Comparison of ENCODE assay signal across 9 cellular contexts in genomic region chr20:48716086-48716485, GRCh38.
DNase-seq lines count a peak whose midpoint lies in the region; ATAC-seq lines count a peak whose summit lies in the region.
"Had no signal": no experiment of that assay in that cellular context is flagged by ENCODE, and none has a peak within 500 bp of the region (broad histone marks: within the 10 kb centered on the region; RNA-seq: fewer than 3 reads in every experiment).

No MANE protein-coding gene starts in this region.

- peak overlapping the region; percentile 58 to 95 (median 88) for H3K4me2 ChIP-seq in BLaER1 treated with 17β-estradiol and CSF1 and Interleukin-3, amounts not matched to agents 10 nM and 100 nM

- peaks cover 77 to 100% (median 100%) of the 10 kb centered on the region in 10 experiments for H3K4me1 ChIP-seq in BLaER1 treated with 17β-estradiol and CSF1 and Interleukin-3, amounts not matched to agents 10 nM and 100 nM

- H3K4me3 ChIP-seq in BLaER1 treated with 17β-estradiol and CSF1 and Interleukin-3, amounts not matched to agents 10 nM and 100 nM: no peak overlapping the region

- no peak for ATAC-seq in GM21576 (IDR thresholded peaks at IDR 0.05; ENCODE audit: unreplicated experiment)
- no peak for ATAC-seq in GM21723 (IDR thresholded peaks at IDR 0.05; ENCODE audit: unreplicated experiment)

- H3K27me3 ChIP-seq in BLaER1 treated with 17β-estradiol and CSF1 and Interleukin-3, amounts not matched to agents 10 nM and 100 nM: no peaks in the 10 kb centered on the region

- H3K9me3 ChIP-seq in BLaER1 treated with 17β-estradiol and CSF1 and Interleukin-3, amounts not matched to agents 10 nM and 100 nM (replicated peaks in 1 of 11): no peaks in the 10 kb centered on the region

- peaks cover 0 to 100% (median 0%) of the 10 kb centered on the region in 11 experiments; a peak in 6 of 22 replicates for H4K20me1 ChIP-seq in BLaER1 treated with 17β-estradiol and CSF1 and Interleukin-3, amounts not matched to agents 10 nM and 100 nM

- H3K27ac ChIP-seq in BLaER1 treated with 17β-estradiol and CSF1 and Interleukin-3, amounts not matched to agents 10 nM and 100 nM: peak overlapping the region in 10 of 11 experiments; percentile 34 to 74 (median 60); a peak in 19 of 22 replicates
- H3K27ac ChIP-seq in angular gyrus (ENCODE audit: low read depth, low read length): peak overlapping the region; percentile 97

- peak overlapping the region; percentile 1 to 65 (median 38); a peak in 14 of 22 replicates for H3K9ac ChIP-seq in BLaER1 treated with 17β-estradiol and CSF1 and Interleukin-3, amounts not matched to agents 10 nM and 100 nM

- peak; percentile 32 to 40 for DNase-seq in activated CD4-positive, alpha-beta T cell treated with anti-CD3 and anti-CD28 coated beads, Interleukin-2, amount 50 U/mL, for 4 hours
- peak; percentile 47 for DNase-seq in stimulated activated CD4-positive, alpha-beta T cell treated with anti-CD3 and anti-CD28 coated beads, Interleukin-1b, Interleukin-23, amount 100 ng/mL, for 48 hours
- DNase-seq in NCI-H524 (lab: John Stamatoyannopoulos, UW) (no peak), SIG-M5 (lab: John Stamatoyannopoulos, UW) (no peak)
- DNase-seq: NCI-H1436 had no signal

- H3K36me3 ChIP-seq in BLaER1 treated with 17β-estradiol and CSF1 and Interleukin-3, amounts not matched to agents 10 nM and 100 nM: peaks cover 0 to 52% (median 0%) of the 10 kb centered on the region in 11 experiments; a peak in 6 of 22 replicates

Comparison
In these comparisons a context has a peak if more than half of its experiments do, and no peak if none do; other contexts are left out.
1. DNase-seq: peak in activated CD4-positive, alpha-beta T cell treated with anti-CD3 and anti-CD28 coated beads, Interleukin-2, amount 50 U/mL, for 4 hours (2 of 2) and stimulated activated CD4-positive, alpha-beta T cell treated with anti-CD3 and anti-CD28 coated beads, Interleukin-1b, Interleukin-23, amount 100 ng/mL, for 48 hours (single experiment); none in NCI-H524 (0 of 2) and SIG-M5 (single experiment).